ENCODE assay signal across 8 cellular contexts in genomic region chr12:108664338-108665258, GRCh38.
DNase-seq lines count a peak whose midpoint lies in the region; ATAC-seq and TF ChIP-seq lines count a peak whose summit lies in the region.

No MANE protein-coding gene starts in this region.

- TF ChIP-seq CTCF in choroid plexus epithelial cell (conservative IDR thresholded peaks at IDR 0.05; ENCODE audit: low read depth, low read length), result peak; percentile 98

- in situ Hi-C loops in GM18951 (cut with MboI; ENCODE audit: low sequenced_read_pairs, unreplicated experiment), result loop anchor here (10.0 to 25.0 kb wide), 3 partner anchors 140 to 398 kb away; partner anchors contain the start of gene USP30

- DNase-seq in AML-193 (lab: John Stamatoyannopoulos, UW) (peak; percentile 92 to 93), NCI-H345 (lab: John Stamatoyannopoulos, UW) (peak; percentile 77), choroid plexus epithelial cell (ENCODE audit: low read depth) (peak; percentile 98), left kidney (ENCODE audit: low read depth, low spot score) (peak; percentile 92)
- peak; percentile 72 to 82 for DNase-seq in activated CD4-positive, alpha-beta T cell treated with anti-CD3 and anti-CD28 coated beads for 24 hours (ENCODE audit: low read depth in 2 of 2)
- peak; percentile 79 to 85 for DNase-seq in stimulated activated CD4-positive, alpha-beta T cell treated with anti-CD3 and anti-CD28 coated beads, Interleukin-2, amount 100 ng/mL, for 48 hours

- ATAC-seq in HG03196 (IDR thresholded peaks at IDR 0.05; ENCODE audit: unreplicated experiment), result peak; percentile 81

- no peak overlapping the region for H3K4me3 ChIP-seq in choroid plexus epithelial cell (ENCODE audit: low read depth, low read length)

- peak; percentile 38 for TF ChIP-seq POLR2A in GM18951 (IDR thresholded peaks at IDR 0.05; ENCODE audit: extremely low read depth, insufficient read depth, insufficient read length)
